ENCODE assay signal across 9 cellular contexts in genomic region chr4:7759221-7759620, GRCh38.
DNase-seq lines count a peak whose midpoint lies in the region; ATAC-seq and TF ChIP-seq lines count a peak whose summit lies in the region.
"Had no signal": no experiment of that assay in that cellular context is flagged by ENCODE, and none has a peak within 500 bp of the region (broad histone marks: within the 10 kb centered on the region; RNA-seq: fewer than 3 reads in every experiment).

No MANE protein-coding gene starts in this region.

- H3K36me3 ChIP-seq in uterus (no peaks in the 10 kb centered on the region), heart left ventricle (peaks cover 0 to 30% (median 9%) of the 10 kb centered on the region in 9 donors)

- H3K9me3 Mint-ChIP-seq in CD4-positive, alpha-beta T cell = no peaks in the 10 kb centered on the region
- H3K9me3 Mint-ChIP-seq: neural crest cell had no signal

- H3K4me3 ChIP-seq in uterus = no peak overlapping the region
- peak overlapping the region in 1 of 12 donors; percentile 1 for H3K4me3 ChIP-seq in heart left ventricle

- TF ChIP-seq CTCF in CD4-positive, alpha-beta T cell (IDR thresholded peaks at IDR 0.05) = no peak
- TF ChIP-seq CTCF in uterus (IDR thresholded peaks at IDR 0.05) (no peak), heart left ventricle (IDR thresholded peaks at IDR 0.05) (no peak)

- peak; percentile 32 to 66 (median 52) for DNase-seq in CD4-positive, alpha-beta T cell
- peak; percentile 34 to 80 (median 51) for DNase-seq in T-helper 1 cell
- DNase-seq in activated effector memory CD4-positive, alpha-beta T cell treated with Interleukin-2 at 50 U/mL for 16 hours = peak; percentile 67
- DNase-seq in stimulated activated CD4-positive, alpha-beta T cell treated with anti-CD3 and anti-CD28 coated beads, Interleukin-1b, Interleukin-23, amount 100 ng/mL, for 1 hour (ENCODE audit: low read depth in 2 of 2) = peak; percentile 18 to 33
- DNase-seq in uterus = no peak
- DNase-seq in HuH-7 (ENCODE audit: low spot score) = no peak
- no peak for DNase-seq in heart left ventricle

- CTCF ChIA-PET in CD4-positive, alpha-beta T cell (lab: Charles Lee) = interaction anchor here (0.6 to 1.8 kb wide), 3 partner anchors 11 to 196 kb away, joined by 3 to 4 read pairs (median 4); partner anchors contain the start of gene AFAP1

- peak overlapping the region; percentile 81 for H3K4me3 Mint-ChIP-seq in CD4-positive, alpha-beta T cell
- H3K4me3 Mint-ChIP-seq: neural crest cell had no signal

- intact Hi-C loops in CD4-positive, alpha-beta T cell (cut with DNase I, micrococcal nuclease) = loop anchor here in 1 of 2 experiments (2.0 kb wide), 1 partner anchor 44 kb away; no protein-coding TSS in a partner anchor
- intact Hi-C loops in uterus (cut with DNase I; ENCODE audit: low total_unique reads) (no loop called here), heart left ventricle (cut with DNase I) (no loop called here)

- peak overlapping the region; percentile 55 for H3K27ac ChIP-seq in CD4-positive, alpha-beta T cell (ENCODE audit: low read depth, low read length)
- H3K27ac ChIP-seq in uterus (no peak overlapping the region), heart left ventricle (peak overlapping the region in 1 of 12 donors; percentile 7)

- H3K27me3 Mint-ChIP-seq in CD4-positive, alpha-beta T cell = no peaks in the 10 kb centered on the region

- peaks cover 32% of the 10 kb centered on the region for H3K4me1 Mint-ChIP-seq in CD4-positive, alpha-beta T cell (ENCODE audit: low read depth)

- POLR2A ChIA-PET in CD4-positive, alpha-beta T cell (lab: Charles Lee) = interaction anchor here (0.8 kb wide), 1 partner anchor 10 kb away, joined by 6 read pairs; no protein-coding TSS in a partner anchor

- H3K9me3 ChIP-seq in CD4-positive, alpha-beta T cell (ENCODE audit: control insufficient read depth, low read length) = no peaks in the 10 kb centered on the region
- no peaks in the 10 kb centered on the region for H3K9me3 ChIP-seq in uterus
- no peaks in the 10 kb centered on the region for H3K9me3 ChIP-seq in heart left ventricle

- peak; percentile 94 for ATAC-seq in CD4-positive, alpha-beta T cell (ENCODE audit: poor library complexity)
- ATAC-seq in HG03460 (IDR thresholded peaks at IDR 0.05; ENCODE audit: unreplicated experiment) (no peak), heart left ventricle (no peak)

- 68 to 83% (median 79%) methylated on average over 12 of the region's 12 CpGs for WGBS in heart left ventricle, 4 donors

- H3K4me1 ChIP-seq in uterus (peaks cover 0 to 5% of the 10 kb centered on the region in 2 donors), heart left ventricle (peaks cover 0 to 22% (median 10%) of the 10 kb centered on the region in 12 donors)

- TF ChIP-seq POLR2A in uterus (IDR thresholded peaks at IDR 0.05) (no peak), heart left ventricle (IDR thresholded peaks at IDR 0.05) (no peak)

- peaks cover 20% of the 10 kb centered on the region for H3K36me3 Mint-ChIP-seq in CD4-positive, alpha-beta T cell (ENCODE audit: low read depth)

- no peaks in the 10 kb centered on the region for H3K27me3 ChIP-seq in CD4-positive, alpha-beta T cell (ENCODE audit: control insufficient read depth, insufficient read depth, low read length)
- H3K27me3 ChIP-seq in uterus (no peaks in the 10 kb centered on the region), heart left ventricle (no peaks in the 10 kb centered on the region)

- H3K27ac Mint-ChIP-seq in CD4-positive, alpha-beta T cell = peak overlapping the region; percentile 89

Comparison
In these comparisons a context has a peak if more than half of its experiments do, and no peak if none do; other contexts are left out.
1. DNase-seq: peak in CD4-positive, alpha-beta T cell (10 of 10), T-helper 1 cell (5 of 5), activated effector memory CD4-positive, alpha-beta T cell treated with Interleukin-2 at 50 U/mL for 16 hours (single experiment) and stimulated activated CD4-positive, alpha-beta T cell treated with anti-CD3 and anti-CD28 coated beads, Interleukin-1b, Interleukin-23, amount 100 ng/mL, for 1 hour (2 of 2); none in uterus (0 of 2), HuH-7 (single experiment) and heart left ventricle (0 of 5).